1 cellular context compared by ENCODE assay signal in genomic region chr7:141551773-141552162, GRCh38.
TF ChIP-seq lines count a peak whose summit lies in the region.

No MANE protein-coding gene starts in this region.

TF ChIP-seq in HCT116, 20 proteins besides CTCF, POLR2A, EP300 and RAD21 (continued from another document):
- TF ChIP-seq MAX (IDR thresholded peaks at IDR 0.05) (no peak), JUND (IDR thresholded peaks at IDR 0.05) (no peak)
